Comparison of ENCODE assay signal across 28 cellular contexts in genomic region chrY:7938982-7939718, GRCh38.
"Had no signal": no experiment of that assay in that cellular context is flagged by ENCODE, and none has a peak within 500 bp of the region (broad histone marks: within the 10 kb centered on the region; RNA-seq: fewer than 3 reads in every experiment).

No MANE protein-coding gene starts in this region.

- FAIRE-seq: endometrium, kidney had no signal

- H3K27me3 ChIP-seq: colonic mucosa, esophagus squamous epithelium, gastroesophageal sphincter, heart left ventricle, hepatocyte, left lung had no signal

- H3K9me3 ChIP-seq: colonic mucosa, esophagus squamous epithelium, gastroesophageal sphincter, heart left ventricle, left lung, lower lobe of right lung, mucosa of descending colon had no signal

- ATAC-seq: effector memory CD8-positive, alpha-beta T cell; esophagus mucosa; gastroesophageal sphincter; heart left ventricle; left colon; left lung; left ventricle myocardium superior; lower lobe of right lung; mucosa of descending colon had no signal

- H3K27ac ChIP-seq: colonic mucosa, epithelial cell of prostate, esophagus squamous epithelium, gastroesophageal sphincter, heart left ventricle, hepatocyte, left lung, lower lobe of right lung had no signal

- H3K4me1 ChIP-seq: colonic mucosa, esophagus squamous epithelium, gastroesophageal sphincter, heart left ventricle, left lung, lower lobe of right lung had no signal

- H3K36me3 Mint-ChIP-seq: immature natural killer cell, mesothelial cell of epicardium had no signal

- H3K4me3 Mint-ChIP-seq: dendritic cell treated with granulocyte-macrophage colony-stimulating factor and Interleukin-4, amounts not matched to agents 40 ng/mL and 50 ng/mL, for 4 days; effector memory CD8-positive, alpha-beta T cell; endodermal cell; immature natural killer cell; mesothelial cell of epicardium had no signal

- H3K27me3 Mint-ChIP-seq: dendritic cell treated with granulocyte-macrophage colony-stimulating factor and Interleukin-4, amounts not matched to agents 40 ng/mL and 50 ng/mL, for 4 days; effector memory CD8-positive, alpha-beta T cell had no signal

- H3K27ac Mint-ChIP-seq: dendritic cell treated with granulocyte-macrophage colony-stimulating factor and Interleukin-4, amounts not matched to agents 40 ng/mL and 50 ng/mL, for 4 days; effector memory CD8-positive, alpha-beta T cell; endodermal cell; immature natural killer cell; mesothelial cell of epicardium had no signal

- H3K4me1 Mint-ChIP-seq: endodermal cell, immature natural killer cell, mesothelial cell of epicardium had no signal

- H3K36me3 ChIP-seq: colonic mucosa, esophagus squamous epithelium, gastroesophageal sphincter, heart left ventricle, left lung, lower lobe of right lung had no signal

- H3K9me3 Mint-ChIP-seq: dendritic cell treated with granulocyte-macrophage colony-stimulating factor and Interleukin-4, amounts not matched to agents 40 ng/mL and 50 ng/mL, for 4 days; effector memory CD8-positive, alpha-beta T cell; endodermal cell; immature natural killer cell; mesothelial cell of epicardium had no signal

- DNase-seq: colonic mucosa; cortex of kidney; effector CD8-positive, alpha-beta T cell; effector memory CD8-positive, alpha-beta T cell; endodermal cell; erythroblast; esophagus squamous epithelium; foreskin fibroblast; foreskin melanocyte; heart left ventricle; hypothalamus; immature natural killer cell; islet precursor cell; kidney; kidney glomerular epithelial cell; left colon; left lung; left ventricle myocardium superior; lower lobe of right lung; mesenchymal stem cell; mucosa of descending colon had no signal

- H3K4me3 ChIP-seq: colonic mucosa, esophagus squamous epithelium, gastroesophageal sphincter, heart left ventricle, hepatocyte, left lung, lower lobe of right lung, mucosa of descending colon had no signal
